8 cellular contexts compared by ENCODE assay signal in the genomic region with DNA sequence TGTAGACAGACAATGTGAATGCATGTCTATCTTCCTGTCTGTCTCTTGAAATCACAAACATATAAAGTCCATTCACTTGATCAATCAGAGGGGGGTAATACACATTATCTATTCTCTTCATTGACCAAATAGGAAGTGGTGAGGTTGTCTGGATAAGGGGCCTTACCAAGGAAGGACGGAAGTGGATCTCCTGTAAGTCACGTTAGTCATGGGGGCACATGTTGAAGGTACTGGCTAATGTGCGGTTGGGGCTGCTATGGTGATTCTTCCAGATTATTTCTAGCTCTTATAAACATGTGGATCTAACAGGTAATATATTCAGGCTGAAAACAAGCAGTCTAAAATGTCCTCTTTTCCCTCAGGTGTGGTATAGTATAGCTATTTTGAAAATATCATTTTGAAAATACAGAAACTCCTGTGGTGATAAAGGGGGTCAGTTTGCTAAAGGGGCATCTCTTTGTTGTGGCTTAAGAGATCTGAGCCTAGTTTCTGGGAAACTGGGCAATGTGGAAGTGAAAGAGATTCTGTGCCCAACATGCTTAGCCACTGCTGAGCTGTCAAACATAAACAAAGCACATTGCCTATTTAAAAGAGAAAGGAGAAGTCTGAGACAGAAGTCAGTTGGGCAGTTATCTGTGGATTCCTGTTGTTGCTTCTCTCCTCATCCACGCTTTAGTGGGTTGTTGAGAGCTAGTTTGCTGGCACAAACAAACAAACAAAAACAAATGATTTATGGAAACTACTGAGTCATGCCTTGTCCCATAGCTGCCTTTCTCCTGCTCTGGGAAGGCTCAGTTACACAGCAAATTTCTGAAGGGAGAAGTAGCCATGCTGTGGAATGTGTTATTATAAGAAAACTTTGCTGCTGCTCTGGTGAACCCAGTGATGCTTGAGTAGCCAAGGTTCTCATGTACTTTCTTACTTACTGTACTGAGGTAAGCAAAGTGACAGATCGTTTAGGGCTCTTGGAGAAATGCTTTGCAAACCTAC.
A peak's percentile ranks its signal among the peaks of the same experiment; 100 is the strongest.
DNase-seq lines count a peak whose midpoint lies in the region; ATAC-seq and TF ChIP-seq lines count a peak whose summit lies in the region.

No MANE protein-coding gene starts in this region.

- no peak for TF ChIP-seq CTCF in GM12864 (IDR thresholded peaks at IDR 0.05; ENCODE audit: low read depth, low read length, missing control alignments)

- peak; percentile 95 for ATAC-seq in GM21723 (IDR thresholded peaks at IDR 0.05; ENCODE audit: unreplicated experiment)
- peak; percentile 60 for ATAC-seq in esophagus mucosa

- DNase-seq in GM12864 (ENCODE audit: low read depth): peak; percentile 68
- DNase-seq in KBM-7: peak; percentile 87
- DNase-seq in HuH-7.5 (ENCODE audit: low spot score): no peak
- no peak for DNase-seq in stimulated activated CD8-positive, alpha-beta memory T cell treated with anti-CD3 and anti-CD28 coated beads, Interleukin-4, amount 100 ng/mL, for 48 hours
- DNase-seq in stimulated activated CD4-positive, alpha-beta T cell treated with anti-CD3 and anti-CD28 coated beads, Interleukin-15, amount 100 ng/mL, for 24 hours: no peak
- no peak for DNase-seq in iPS-NIHi7 (ENCODE audit: extremely low spot score)

- H3K4me3 ChIP-seq in GM12864 (ENCODE audit: low read depth, low read length): no peak overlapping the region

- in situ Hi-C loops in KBM-7 (cut with MboI; ENCODE audit: low pct_unique_long_range_greater_than_20kb, low sequenced_read_pairs): no loop called here

Comparison
In these comparisons a context has a peak if more than half of its experiments do, and no peak if none do; other contexts are left out.
1. DNase-seq: peak in GM12864 (single experiment) and KBM-7 (single experiment); none in HuH-7.5 (single experiment), stimulated activated CD8-positive, alpha-beta memory T cell treated with anti-CD3 and anti-CD28 coated beads, Interleukin-4, amount 100 ng/mL, for 48 hours (single experiment), stimulated activated CD4-positive, alpha-beta T cell treated with anti-CD3 and anti-CD28 coated beads, Interleukin-15, amount 100 ng/mL, for 24 hours (single experiment) and iPS-NIHi7 (single experiment).